Comparison of ENCODE assay signal across 8 cellular contexts in the genomic region with DNA sequence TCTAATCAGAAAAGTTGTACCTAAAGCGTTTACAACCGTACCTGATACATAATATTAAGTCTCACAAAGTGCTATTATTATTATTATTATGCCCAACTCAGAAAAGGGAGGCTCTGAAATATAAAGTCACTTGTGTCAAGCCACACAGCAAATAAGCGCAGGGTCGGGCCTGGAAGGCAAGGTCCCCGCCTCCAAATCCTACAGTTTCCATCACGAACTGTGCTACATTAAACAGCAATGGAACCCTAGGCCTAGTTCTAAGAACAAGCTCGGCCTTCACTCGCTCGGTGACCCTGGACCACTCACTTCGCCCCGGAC. TPM values are rescaled to one million over a fixed set of nuclear protein-coding genes. Genes with fewer than 3 reads are reported as not detected.
A peak's percentile ranks its signal among the peaks of the same experiment; 100 is the strongest.
DNase-seq lines count a peak whose midpoint lies in the region; ATAC-seq and TF ChIP-seq lines count a peak whose summit lies in the region.

No MANE protein-coding gene starts in this region.

- no peaks in the 10 kb centered on the region for H3K27me3 ChIP-seq in hepatocyte

- H3K4me1 Mint-ChIP-seq in activated CD4-positive, alpha-beta T cell treated with anti-CD3 and anti-CD28 coated beads for 36 hours = peaks cover 13% of the 10 kb centered on the region
- peaks cover 22% of the 10 kb centered on the region for H3K4me1 Mint-ChIP-seq in WTC11
- peaks cover 37% of the 10 kb centered on the region for H3K4me1 Mint-ChIP-seq in stimulated activated memory B cell treated with anti-CD40 and anti-IgM and Interleukin-4, amounts not matched to agents 10 μg/mL and 1 μg/mL and 100 μg/mL, for 72 hours

- DNase-seq in activated CD4-positive, alpha-beta T cell treated with anti-CD3 and anti-CD28 coated beads for 36 hours = peak; percentile 52
- no peak for DNase-seq in activated CD4-positive, alpha-beta T cell treated with anti-CD3 and anti-CD28 coated beads for 4 hours
- DNase-seq in WTC11 (ENCODE audit: low spot score) = no peak
- no peak for DNase-seq in hepatocyte (ENCODE audit: low spot score)
- no peak for DNase-seq in NCI-H510A treated with DMSO at 0.1 percent for 48 hours (lab: John Stamatoyannopoulos, UW)
- no peak for DNase-seq in NCI-H1092 (lab: John Stamatoyannopoulos, UW)

- POLR2A ChIA-PET in activated CD4-positive, alpha-beta T cell treated with anti-CD3 and anti-CD28 coated beads for 36 hours (lab: Charles Lee) = interaction anchor here (0.6 kb wide), 1 partner anchor 93 kb away, joined by 4 read pairs; no protein-coding TSS in a partner anchor
- POLR2A ChIA-PET in WTC11 (lab: Charles Lee) = no interaction called here

- H3K9me3 Mint-ChIP-seq in activated CD4-positive, alpha-beta T cell treated with anti-CD3 and anti-CD28 coated beads for 36 hours (ENCODE audit: low read depth) = no peaks in the 10 kb centered on the region
- no peaks in the 10 kb centered on the region for H3K9me3 Mint-ChIP-seq in WTC11
- H3K9me3 Mint-ChIP-seq in stimulated activated memory B cell treated with anti-CD40 and anti-IgM and Interleukin-4, amounts not matched to agents 10 μg/mL and 1 μg/mL and 100 μg/mL, for 72 hours = no peaks in the 10 kb centered on the region

- peak overlapping the region; percentile 93 for H3K4me2 ChIP-seq in hepatocyte

- peaks cover 20% of the 10 kb centered on the region for H3K79me2 ChIP-seq in hepatocyte

- H3K27me3 Mint-ChIP-seq in activated CD4-positive, alpha-beta T cell treated with anti-CD3 and anti-CD28 coated beads for 36 hours = no peaks in the 10 kb centered on the region
- H3K27me3 Mint-ChIP-seq in WTC11 (ENCODE audit: low read depth) = no peaks in the 10 kb centered on the region; the same call in 1 of the 2 replicates
- H3K27me3 Mint-ChIP-seq in stimulated activated memory B cell treated with anti-CD40 and anti-IgM and Interleukin-4, amounts not matched to agents 10 μg/mL and 1 μg/mL and 100 μg/mL, for 72 hours = no peaks in the 10 kb centered on the region

- H3K9me3 ChIP-seq in hepatocyte (ENCODE audit: low read depth) = no peaks in the 10 kb centered on the region

- peak overlapping the region; percentile 29 for H3K4me3 ChIP-seq in hepatocyte

- peak overlapping the region; percentile 89 for H3K4me3 Mint-ChIP-seq in activated CD4-positive, alpha-beta T cell treated with anti-CD3 and anti-CD28 coated beads for 36 hours
- H3K4me3 Mint-ChIP-seq in WTC11 = peak overlapping the region; percentile 94
- H3K4me3 Mint-ChIP-seq in stimulated activated memory B cell treated with anti-CD40 and anti-IgM and Interleukin-4, amounts not matched to agents 10 μg/mL and 1 μg/mL and 100 μg/mL, for 72 hours = peak overlapping the region; percentile 90

- H3K9me2 ChIP-seq in hepatocyte (replicated peaks; ENCODE audit: insufficient read depth) = no peaks in the 10 kb centered on the region

- peak overlapping the region; percentile 91 for H3K27ac Mint-ChIP-seq in activated CD4-positive, alpha-beta T cell treated with anti-CD3 and anti-CD28 coated beads for 36 hours
- H3K27ac Mint-ChIP-seq in WTC11 = peak overlapping the region; percentile 89
- H3K27ac Mint-ChIP-seq in stimulated activated memory B cell treated with anti-CD40 and anti-IgM and Interleukin-4, amounts not matched to agents 10 μg/mL and 1 μg/mL and 100 μg/mL, for 72 hours = peak overlapping the region; percentile 89

- peak overlapping the region; percentile 91 for H3K27ac ChIP-seq in hepatocyte

- CTCF ChIA-PET in activated CD4-positive, alpha-beta T cell treated with anti-CD3 and anti-CD28 coated beads for 36 hours (lab: Charles Lee) = interaction anchor here (1.5 to 1.6 kb wide), 2 partner anchors 28 to 47 kb away, joined by 3 to 4 read pairs; no protein-coding TSS in a partner anchor
- CTCF ChIA-PET in WTC11 (lab: Charles Lee) = interaction anchor here (3.0 kb wide), 1 partner anchor 28 kb away, joined by 11 read pairs; no protein-coding TSS in a partner anchor

- WGBS in hepatocyte (ENCODE audit: low lambda C conversion rate, missing lambda C conversion rate) = 3% methylated on average over 11 of the region's 11 CpGs

- no peaks in the 10 kb centered on the region for H4K20me1 ChIP-seq in hepatocyte (ENCODE audit: insufficient read depth, poor library complexity, severe bottlenecking)

- H3K4me1 ChIP-seq in hepatocyte (ENCODE audit: insufficient read depth) = peaks cover 5% of the 10 kb centered on the region

- peaks cover 5% of the 10 kb centered on the region for H3K36me3 Mint-ChIP-seq in activated CD4-positive, alpha-beta T cell treated with anti-CD3 and anti-CD28 coated beads for 36 hours (ENCODE audit: low read depth)
- no peaks in the 10 kb centered on the region for H3K36me3 Mint-ChIP-seq in WTC11
- H3K36me3 Mint-ChIP-seq in stimulated activated memory B cell treated with anti-CD40 and anti-IgM and Interleukin-4, amounts not matched to agents 10 μg/mL and 1 μg/mL and 100 μg/mL, for 72 hours = peaks cover 7% of the 10 kb centered on the region

- no peaks in the 10 kb centered on the region for H3K36me3 ChIP-seq in hepatocyte (replicated peaks; ENCODE audit: insufficient read depth, low read depth)

- H2AFZ ChIP-seq in hepatocyte = peak overlapping the region; percentile 69

- ATAC-seq in activated CD4-positive, alpha-beta T cell treated with anti-CD3 and anti-CD28 coated beads for 36 hours = no peak
- ATAC-seq in WTC11 (no peak), HG02798 (IDR thresholded peaks at IDR 0.05; ENCODE audit: poor library complexity, unreplicated experiment) (no peak)
- no peak for ATAC-seq in stimulated activated memory B cell treated with anti-CD40 and anti-IgM and Interleukin-4, amounts not matched to agents 10 μg/mL and 1 μg/mL and 100 μg/mL, for 72 hours

- TF ChIP-seq CTCF in WTC11 (IDR thresholded peaks at IDR 0.05) = no peak
- no peak for TF ChIP-seq CTCF in hepatocyte (IDR thresholded peaks at IDR 0.05; ENCODE audit: poor library complexity)

- intact Hi-C loops in activated CD4-positive, alpha-beta T cell treated with anti-CD3 and anti-CD28 coated beads for 36 hours (cut with DNase I, micrococcal nuclease) = loop anchor here (1.0 to 10.0 kb wide), 11 partner anchors 36 to 925 kb away; a partner anchor contains a TSS

TF ChIP-seq in WTC11, 78 proteins besides CTCF, POLR2A, EP300 and RAD21 (continues in another document):
- TF ChIP-seq NR3C1 (CRISPR knock-in tag; conservative IDR thresholded peaks at IDR 0.05; ENCODE audit: low read depth) (no peak), GRHL2 (CRISPR knock-in tag; IDR thresholded peaks at IDR 0.05; ENCODE audit: insufficient replicate concordance, severe bottlenecking) (no peak), ZNF138 (CRISPR knock-in tag; conservative IDR thresholded peaks at IDR 0.05) (no peak), SP1 (CRISPR knock-in tag; conservative IDR thresholded peaks at IDR 0.05) (no peak), FOXK1 (CRISPR knock-in tag; IDR thresholded peaks at IDR 0.05) (no peak), CBFB (CRISPR knock-in tag; IDR thresholded peaks at IDR 0.05; ENCODE audit: low read depth) (no peak)
- TF ChIP-seq, protein P1, sequence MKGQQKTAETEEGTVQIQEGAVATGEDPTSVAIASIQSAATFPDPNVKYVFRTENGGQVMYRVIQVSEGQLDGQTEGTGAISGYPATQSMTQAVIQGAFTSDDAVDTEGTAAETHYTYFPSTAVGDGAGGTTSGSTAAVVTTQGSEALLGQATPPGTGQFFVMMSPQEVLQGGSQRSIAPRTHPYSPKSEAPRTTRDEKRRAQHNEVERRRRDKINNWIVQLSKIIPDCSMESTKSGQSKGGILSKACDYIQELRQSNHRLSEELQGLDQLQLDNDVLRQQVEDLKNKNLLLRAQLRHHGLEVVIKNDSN (CRISPR knock-in tag; IDR thresholded peaks at IDR 0.05) = no peak
- TF ChIP-seq, protein P2, sequence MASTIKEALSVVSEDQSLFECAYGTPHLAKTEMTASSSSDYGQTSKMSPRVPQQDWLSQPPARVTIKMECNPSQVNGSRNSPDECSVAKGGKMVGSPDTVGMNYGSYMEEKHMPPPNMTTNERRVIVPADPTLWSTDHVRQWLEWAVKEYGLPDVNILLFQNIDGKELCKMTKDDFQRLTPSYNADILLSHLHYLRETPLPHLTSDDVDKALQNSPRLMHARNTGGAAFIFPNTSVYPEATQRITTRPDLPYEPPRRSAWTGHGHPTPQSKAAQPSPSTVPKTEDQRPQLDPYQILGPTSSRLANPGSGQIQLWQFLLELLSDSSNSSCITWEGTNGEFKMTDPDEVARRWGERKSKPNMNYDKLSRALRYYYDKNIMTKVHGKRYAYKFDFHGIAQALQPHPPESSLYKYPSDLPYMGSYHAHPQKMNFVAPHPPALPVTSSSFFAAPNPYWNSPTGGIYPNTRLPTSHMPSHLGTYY (CRISPR knock-in tag; IDR thresholded peaks at IDR 0.05) = no peak
- TF ChIP-seq, protein P3, sequence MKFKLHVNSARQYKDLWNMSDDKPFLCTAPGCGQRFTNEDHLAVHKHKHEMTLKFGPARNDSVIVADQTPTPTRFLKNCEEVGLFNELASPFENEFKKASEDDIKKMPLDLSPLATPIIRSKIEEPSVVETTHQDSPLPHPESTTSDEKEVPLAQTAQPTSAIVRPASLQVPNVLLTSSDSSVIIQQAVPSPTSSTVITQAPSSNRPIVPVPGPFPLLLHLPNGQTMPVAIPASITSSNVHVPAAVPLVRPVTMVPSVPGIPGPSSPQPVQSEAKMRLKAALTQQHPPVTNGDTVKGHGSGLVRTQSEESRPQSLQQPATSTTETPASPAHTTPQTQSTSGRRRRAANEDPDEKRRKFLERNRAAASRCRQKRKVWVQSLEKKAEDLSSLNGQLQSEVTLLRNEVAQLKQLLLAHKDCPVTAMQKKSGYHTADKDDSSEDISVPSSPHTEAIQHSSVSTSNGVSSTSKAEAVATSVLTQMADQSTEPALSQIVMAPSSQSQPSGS (CRISPR knock-in tag; IDR thresholded peaks at IDR 0.05; ENCODE audit: borderline replicate concordance, low read depth) = no peak

RNA-seq across cellular contexts. Expression of a gene that starts 0.6 kb away (rescaled TPM):
- total RNA-seq in activated CD4-positive, alpha-beta T cell treated with anti-CD3 and anti-CD28 coated beads for 36 hours = 1 to 10 TPM; 6.3 to 6.8 TPM
- total RNA-seq in WTC11 (2021) (11.5 to 12.1 TPM (median 12.1 TPM) in 3 replicates), hepatocyte (4.8 and 5.3 TPM in 2 replicates)
- 4.1 and 9.3 TPM in 2 replicates for polyA plus RNA-seq in hepatocyte

RNA-seq across cellular contexts. Expression of a gene that starts 37.4 kb away (rescaled TPM):
- total RNA-seq in activated CD4-positive, alpha-beta T cell treated with anti-CD3 and anti-CD28 coated beads for 36 hours = 1 to 10 TPM; 4.1 to 4.2 TPM
- total RNA-seq in WTC11 (2021) = 0.63 to 0.99 TPM (median 0.69 TPM) in 3 replicates
- total RNA-seq in hepatocyte = 8.1 and 8.5 TPM in 2 replicates
- 7.8 and 9.0 TPM in 2 replicates for polyA plus RNA-seq in hepatocyte

RNA-seq across cellular contexts. Expression of a gene that starts 48.1 kb away (rescaled TPM):
- total RNA-seq in activated CD4-positive, alpha-beta T cell treated with anti-CD3 and anti-CD28 coated beads for 36 hours = 10 to 100 TPM; 34.4 to 36.1 TPM
- 18.8 to 21.6 TPM (median 21.4 TPM) in 3 replicates for total RNA-seq in WTC11 (2021)
- 19.4 and 20.0 TPM in 2 replicates for total RNA-seq in hepatocyte
- 14.0 and 14.3 TPM in 2 replicates for polyA plus RNA-seq in hepatocyte
